9 cellular contexts compared by ENCODE assay signal in the genomic region with DNA sequence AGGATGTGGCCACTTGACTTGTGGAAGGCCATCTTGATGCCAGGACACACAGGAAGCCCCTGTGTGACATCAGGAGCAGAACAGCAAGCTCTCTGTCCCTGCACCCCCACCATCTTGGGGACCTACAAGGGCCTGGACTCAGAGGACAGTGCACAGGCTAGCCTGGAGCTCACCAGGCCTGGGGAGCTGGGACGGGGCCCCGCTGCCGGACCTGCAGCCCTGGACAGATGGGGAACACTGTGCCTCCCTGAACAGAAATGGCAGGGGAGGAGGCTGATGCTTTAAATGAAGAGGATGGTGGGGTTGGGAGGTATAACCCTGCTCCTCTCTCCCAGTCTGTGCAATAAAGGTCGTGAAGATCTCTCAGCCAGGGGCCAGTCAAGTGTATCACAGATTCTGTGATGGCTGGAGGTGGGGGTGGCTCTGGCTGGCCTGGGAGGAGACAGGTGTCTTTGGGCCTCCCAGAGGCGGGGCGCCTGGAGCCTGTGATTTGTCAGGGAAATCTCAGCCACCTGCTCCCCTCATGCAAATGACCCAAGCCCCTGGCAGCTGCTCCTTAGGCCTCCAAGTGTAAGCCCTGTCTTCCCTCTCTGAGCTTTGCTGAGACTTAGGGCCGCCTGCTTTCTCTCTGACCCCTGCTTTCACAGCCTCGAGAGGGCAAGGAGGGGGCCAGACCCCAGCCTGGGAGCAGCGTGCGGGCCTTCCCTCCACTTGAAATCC. TPM values are rescaled to one million over a fixed set of nuclear protein-coding genes. Genes with fewer than 3 reads are reported as not detected.
DNase-seq lines count a peak whose midpoint lies in the region; ATAC-seq and TF ChIP-seq lines count a peak whose summit lies in the region.
"Had no signal": no experiment of that assay in that cellular context is flagged by ENCODE, and none has a peak within 500 bp of the region (broad histone marks: within the 10 kb centered on the region; RNA-seq: fewer than 3 reads in every experiment).

No MANE protein-coding gene starts in this region.

- no peaks in the 10 kb centered on the region for H3K4me1 ChIP-seq in prostate gland (replicated peaks)

- H3K4me3 ChIP-seq in coronary artery (no peak overlapping the region), prostate gland (no peak overlapping the region)

- H3K4me1 Mint-ChIP-seq in IgD-negative memory B cell, result peaks cover 10 to 15% (median 14%) of the 10 kb centered on the region in 3 donors

- peak overlapping the region in 2 of 4 donors; percentile 67 to 85 for H3K4me3 Mint-ChIP-seq in IgD-negative memory B cell

- H3K27ac Mint-ChIP-seq in IgD-negative memory B cell, result peak overlapping the region in 2 of 3 donors; percentile 23 to 59

- no peaks in the 10 kb centered on the region for H3K27me3 ChIP-seq in prostate gland (replicated peaks; ENCODE audit: insufficient read depth)

- no peaks in the 10 kb centered on the region for H3K36me3 Mint-ChIP-seq in IgD-negative memory B cell

- peak; percentile 76 for ATAC-seq in GM21390 (IDR thresholded peaks at IDR 0.05; ENCODE audit: unreplicated experiment)

- no peaks in the 10 kb centered on the region for H3K9me3 Mint-ChIP-seq in IgD-negative memory B cell

- TF ChIP-seq CTCF in GM13976 (IDR thresholded peaks at IDR 0.05; ENCODE audit: borderline replicate concordance, control extremely low read depth, extremely low read depth, insufficient read depth, missing control alignments) (no peak), coronary artery (IDR thresholded peaks at IDR 0.05) (no peak), prostate gland (IDR thresholded peaks at IDR 0.05) (no peak)

- 68% methylated on average over 10 of the region's 10 CpGs for WGBS in prostate gland

- no peak for TF ChIP-seq POLR2A in prostate gland (IDR thresholded peaks at IDR 0.05)

- no peak overlapping the region for H3K27ac ChIP-seq in coronary artery
- no peak overlapping the region for H3K27ac ChIP-seq in prostate gland

- H3K36me3 ChIP-seq in prostate gland, result no peaks in the 10 kb centered on the region

- in situ Hi-C loops in GM13976 (cut with MboI; ENCODE audit: low sequenced_read_pairs, unreplicated experiment), result no loop called here

- peaks cover 2% of the 10 kb centered on the region for H3K27me3 Mint-ChIP-seq in IgD-negative memory B cell

- intact Hi-C loops in prostate gland (cut with DNase I), result no loop called here

- H3K9me3 ChIP-seq in prostate gland, result no peaks in the 10 kb centered on the region

- DNase-seq in GM13976 (ENCODE audit: low spot score), result peak; percentile 80
- peak; percentile 80 for DNase-seq in cerebellar cortex (ENCODE audit: low spot score)
- DNase-seq in central memory CD4-positive, alpha-beta T cell, result no peak
- no peak for DNase-seq in coronary artery (ENCODE audit: low spot score)
- no peak for DNase-seq in prostate gland (ENCODE audit: low spot score)
- no peak for DNase-seq in middle frontal gyrus (ENCODE audit: extremely low spot score, low spot score)
- DNase-seq: NCI-H226 had no signal

RNA-seq across cellular contexts. Expression of a gene that starts 1.1 kb away (rescaled TPM):
- not detected for polyA plus RNA-seq in IgD-negative memory B cell
- total RNA-seq in prostate gland, result 1 to 10 TPM; 2.3 to 2.4 TPM

RNA-seq across cellular contexts. Expression of a gene that starts 11.4 kb away (rescaled TPM):
- polyA plus RNA-seq in IgD-negative memory B cell, result not detected
- total RNA-seq in prostate gland, result 10 to 100 TPM; 25.7 to 28.8 TPM

RNA-seq across cellular contexts. Expression of a gene that starts 11.4 kb away (rescaled TPM):
- 0.60 TPM for polyA plus RNA-seq in IgD-negative memory B cell
- total RNA-seq in prostate gland, result 10 to 100 TPM in 1 of 2 donors, 1 to 10 TPM in 1; 1.7 to 16.2 TPM

RNA-seq across cellular contexts. Expression of a gene that starts 12.3 kb away (rescaled TPM):
- polyA plus RNA-seq in IgD-negative memory B cell, result 33.2 TPM
- 10 to 100 TPM; 58.3 to 84.1 TPM for total RNA-seq in prostate gland

RNA-seq across cellular contexts. Expression of a gene that starts 18.0 kb away (rescaled TPM):
- polyA plus RNA-seq in IgD-negative memory B cell, result not detected
- total RNA-seq in prostate gland, result 1 to 10 TPM; 4.3 to 4.4 TPM

Comparison
In these comparisons a context has a peak if more than half of its experiments do, and no peak if none do; other contexts are left out.
1. DNase-seq: peak in GM13976 (single experiment) and cerebellar cortex (single experiment); none in central memory CD4-positive, alpha-beta T cell (single experiment), coronary artery (single experiment), prostate gland (single experiment) and middle frontal gyrus (single experiment).